ENCODE assay signal across 7 cellular contexts in the genomic region with DNA sequence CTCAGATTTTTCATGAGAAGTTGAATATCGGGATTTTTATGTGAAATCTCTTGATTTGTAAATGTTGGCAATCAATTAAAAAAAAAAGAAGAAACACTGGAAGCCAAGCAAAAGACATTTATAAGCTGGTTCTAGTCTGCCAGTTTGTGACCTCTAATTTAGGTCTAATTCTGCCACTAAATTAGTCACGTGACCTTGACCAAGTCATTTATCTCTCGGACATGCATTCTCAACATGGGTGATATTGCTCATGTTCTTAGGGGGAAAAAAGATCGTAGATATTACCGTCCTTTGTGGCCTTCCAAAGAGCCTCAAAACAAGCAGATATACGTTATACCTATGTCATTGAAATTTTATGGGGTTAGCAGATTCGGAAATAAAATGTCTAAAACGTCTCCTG. TPM values are rescaled to one million over a fixed set of nuclear protein-coding genes. Genes with fewer than 3 reads are reported as not detected.
DNase-seq lines count a peak whose midpoint lies in the region; ATAC-seq and TF ChIP-seq lines count a peak whose summit lies in the region.

No MANE protein-coding gene starts in this region.

- WGBS in gastroesophageal sphincter (ENCODE audit: low coverage in 1 of 2), 2 donors = 31% methylated on average over 6 to 8 of the region's 8 CpGs

- POLR2A ChIA-PET in HCT116 (lab: Charles Lee) = no interaction called here

- no peak for TF ChIP-seq CTCF in HCT116 (IDR thresholded peaks at IDR 0.05 in 2 of 3, conservative IDR thresholded peaks at IDR 0.05 in 1 of 3; ENCODE audit: borderline replicate concordance in 1 of 3, insufficient read depth in 1 of 3, low read depth in 2 of 3, low read length in 2 of 3)
- no peak for TF ChIP-seq CTCF in VCaP (conservative IDR thresholded peaks at IDR 0.05)
- TF ChIP-seq CTCF in gastroesophageal sphincter (IDR thresholded peaks at IDR 0.05) = no peak

- RAD21 ChIA-PET in HCT116 (lab: Charles Lee; ENCODE audit: low non-redundant PET in 1 of 2, low total read pairs in 2 of 2, uncharacterized antibody in 2 of 2, unreplicated experiment in 2 of 2) = interaction anchor here in 1 of 2 experiments (1.8 kb wide), 1 partner anchor 17 kb away, joined by 4 read pairs; no protein-coding TSS in a partner anchor

- no peaks in the 10 kb centered on the region for H3K36me3 ChIP-seq in HCT116 (ENCODE audit: control insufficient read depth in 1 of 2, insufficient read depth in 2 of 2, low read length in 2 of 2)
- no peaks in the 10 kb centered on the region for H3K36me3 ChIP-seq in gastroesophageal sphincter

- H3K27ac ChIP-seq in HCT116 (ENCODE audit: low read depth, low read length) = no peak overlapping the region
- peak overlapping the region; percentile 77; the same call in 1 of the 2 replicates for H3K27ac ChIP-seq in VCaP
- H3K27ac ChIP-seq in gastroesophageal sphincter = peak overlapping the region in 2 of 4 donors; percentile 91 to 93
- peak overlapping the region in 16 of 21 experiments; percentile 74 to 95 (median 88) for H3K27ac ChIP-seq in skin epidermis

- ATAC-seq in HCT116 (no peak), gastroesophageal sphincter (no peak), GM21723 (IDR thresholded peaks at IDR 0.05; ENCODE audit: unreplicated experiment) (no peak), GM21360 (IDR thresholded peaks at IDR 0.05; ENCODE audit: unreplicated experiment) (no peak), GM18517 (IDR thresholded peaks at IDR 0.05; ENCODE audit: unreplicated experiment) (no peak)

- intact Hi-C loops in HCT116 (cut with micrococcal nuclease) = no loop called here

- H4K20me1 ChIP-seq in HCT116 (ENCODE audit: insufficient read depth) = no peaks in the 10 kb centered on the region

- no peaks in the 10 kb centered on the region for H3K9me2 ChIP-seq in HCT116 (ENCODE audit: insufficient read depth)

- H3K4me2 ChIP-seq in HCT116 (ENCODE audit: low read length) = peak overlapping the region; percentile 96

- DNase-seq in HCT116 (ENCODE audit: low read depth, low spot score) = no peak

- peak overlapping the region; percentile 24 for H2AFZ ChIP-seq in HCT116 (ENCODE audit: low read depth, low read length, poor library complexity, severe bottlenecking)

- TF ChIP-seq EP300 in gastroesophageal sphincter (IDR thresholded peaks at IDR 0.05) = no peak

- no peaks in the 10 kb centered on the region; the same call in 1 of the 2 replicates for H3K79me2 ChIP-seq in HCT116 (ENCODE audit: insufficient read depth, low read length)

- no peak for TF ChIP-seq RAD21 in HCT116 (IDR thresholded peaks at IDR 0.05; ENCODE audit: low read depth)

- H3K27me3 ChIP-seq in HCT116 (ENCODE audit: insufficient read depth, low read length) (no peaks in the 10 kb centered on the region), gastroesophageal sphincter (no peaks in the 10 kb centered on the region)

- H3K9me3 ChIP-seq in HCT116 (ENCODE audit: control insufficient read depth in 1 of 2, insufficient read depth in 1 of 2, low read depth in 1 of 2, low read length in 2 of 2) = no peaks in the 10 kb centered on the region
- no peaks in the 10 kb centered on the region for H3K9me3 ChIP-seq in gastroesophageal sphincter

- H3K4me1 ChIP-seq in HCT116 (ENCODE audit: control insufficient read depth in 1 of 2, insufficient read depth in 2 of 2, low read length in 2 of 2) (peaks cover 5 to 22% of the 10 kb centered on the region in 2 experiments; a peak in 3 of 4 replicates), gastroesophageal sphincter (peaks cover 0 to 26% (median 0%) of the 10 kb centered on the region in 3 donors)

- H3K4me3 ChIP-seq in HCT116 (replicated peaks in 1 of 2; ENCODE audit: low read depth in 1 of 2, low read length in 2 of 2) (peak overlapping the region; percentile 65 to 73), gastroesophageal sphincter (peak overlapping the region; percentile 95 to 96), skin epidermis (peak overlapping the region; percentile 52 to 100 (median 78))

- no peak for TF ChIP-seq POLR2A in HCT116 (IDR thresholded peaks at IDR 0.05; ENCODE audit: borderline replicate concordance, extremely low read depth, insufficient read depth, insufficient read length)
- no peak for TF ChIP-seq POLR2A in gastroesophageal sphincter (IDR thresholded peaks at IDR 0.05)

- CTCF ChIA-PET in HCT116 (lab: Charles Lee) = interaction anchor here (1.2 kb wide), 1 partner anchor 183 kb away, joined by 3 read pairs; no protein-coding TSS in a partner anchor

- H3K9ac ChIP-seq in HCT116 (ENCODE audit: low read length) = peak overlapping the region; percentile 72

- BruUV-seq in HCT116 (replicated peaks; lab: Mats Ljungman, UMichigan) = TSS peak; percentile 62

TF ChIP-seq in HCT116, 20 proteins besides CTCF, POLR2A, EP300 and RAD21:
- no peak for TF ChIP-seq SRF (IDR thresholded peaks at IDR 0.05; ENCODE audit: low read depth)
- TF ChIP-seq FOSL1 (IDR thresholded peaks at IDR 0.05; ENCODE audit: low read depth) = no peak
- no peak for TF ChIP-seq EZH2phosphoT487 (IDR thresholded peaks at IDR 0.05; ENCODE audit: borderline replicate concordance)
- TF ChIP-seq ZFX (IDR thresholded peaks at IDR 0.05) = no peak
- TF ChIP-seq, protein P1, sequence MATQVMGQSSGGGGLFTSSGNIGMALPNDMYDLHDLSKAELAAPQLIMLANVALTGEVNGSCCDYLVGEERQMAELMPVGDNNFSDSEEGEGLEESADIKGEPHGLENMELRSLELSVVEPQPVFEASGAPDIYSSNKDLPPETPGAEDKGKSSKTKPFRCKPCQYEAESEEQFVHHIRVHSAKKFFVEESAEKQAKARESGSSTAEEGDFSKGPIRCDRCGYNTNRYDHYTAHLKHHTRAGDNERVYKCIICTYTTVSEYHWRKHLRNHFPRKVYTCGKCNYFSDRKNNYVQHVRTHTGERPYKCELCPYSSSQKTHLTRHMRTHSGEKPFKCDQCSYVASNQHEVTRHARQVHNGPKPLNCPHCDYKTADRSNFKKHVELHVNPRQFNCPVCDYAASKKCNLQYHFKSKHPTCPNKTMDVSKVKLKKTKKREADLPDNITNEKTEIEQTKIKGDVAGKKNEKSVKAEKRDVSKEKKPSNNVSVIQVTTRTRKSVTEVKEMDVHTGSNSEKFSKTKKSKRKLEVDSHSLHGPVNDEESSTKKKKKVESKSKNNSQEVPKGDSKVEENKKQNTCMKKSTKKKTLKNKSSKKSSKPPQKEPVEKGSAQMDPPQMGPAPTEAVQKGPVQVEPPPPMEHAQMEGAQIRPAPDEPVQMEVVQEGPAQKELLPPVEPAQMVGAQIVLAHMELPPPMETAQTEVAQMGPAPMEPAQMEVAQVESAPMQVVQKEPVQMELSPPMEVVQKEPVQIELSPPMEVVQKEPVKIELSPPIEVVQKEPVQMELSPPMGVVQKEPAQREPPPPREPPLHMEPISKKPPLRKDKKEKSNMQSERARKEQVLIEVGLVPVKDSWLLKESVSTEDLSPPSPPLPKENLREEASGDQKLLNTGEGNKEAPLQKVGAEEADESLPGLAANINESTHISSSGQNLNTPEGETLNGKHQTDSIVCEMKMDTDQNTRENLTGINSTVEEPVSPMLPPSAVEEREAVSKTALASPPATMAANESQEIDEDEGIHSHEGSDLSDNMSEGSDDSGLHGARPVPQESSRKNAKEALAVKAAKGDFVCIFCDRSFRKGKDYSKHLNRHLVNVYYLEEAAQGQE (IDR thresholded peaks at IDR 0.05; ENCODE audit: low read depth) = no peak
- TF ChIP-seq POLR2AphosphoS5 (IDR thresholded peaks at IDR 0.05; ENCODE audit: low read depth, low read length) = no peak
- no peak for TF ChIP-seq CEBPB (IDR thresholded peaks at IDR 0.05; ENCODE audit: low read depth)
- no peak for TF ChIP-seq SP1 (IDR thresholded peaks at IDR 0.05; ENCODE audit: low read depth)
- TF ChIP-seq EZH2 (IDR thresholded peaks at IDR 0.05) = no peak

RNA-seq across cellular contexts. Expression of gene PTPDC1, which starts 52.9 kb away (rescaled TPM):
- 12.7 TPM for total RNA-seq in HCT116 (2021; ENCODE audit: unreplicated experiment)
- polyA plus RNA-seq in HCT116 (2012) = 13.8 and 14.1 TPM in 2 replicates
- 10 to 100 TPM; 10.6 to 33.6 (median 21.6) TPM for total RNA-seq in gastroesophageal sphincter
